In genomic region chr15:56640127-56640526, GRCh38 we compare ENCODE assay signal across 19 cellular contexts.
"Had no signal": no experiment of that assay in that cellular context is flagged by ENCODE, and none has a peak within 500 bp of the region (broad histone marks: within the 10 kb centered on the region; RNA-seq: fewer than 3 reads in every experiment).

No MANE protein-coding gene starts in this region.

- H3K27ac ChIP-seq: coronary artery, gastrocnemius medialis, heart right ventricle, parathyroid adenoma, prostate gland, spleen, testis, tibial nerve had no signal

- H3K9ac ChIP-seq: parathyroid adenoma had no signal

- H2AFZ ChIP-seq: parathyroid adenoma had no signal

- DNase-seq: effector CD4-positive, alpha-beta T cell; endodermal cell; gastrocnemius medialis; heart right ventricle; hypothalamus; kidney glomerular epithelial cell; mammary epithelial cell; spleen; stimulated activated CD4-positive, alpha-beta T cell treated with anti-CD3 and anti-CD28 coated beads, Interleukin-15, amount 100 ng/mL, for 24 hours; stimulated activated CD4-positive, alpha-beta T cell treated with anti-CD3 and anti-CD28 coated beads, Interleukin-1b, Interleukin-23, amount 100 ng/mL, for 48 hours; stimulated activated CD4-positive, alpha-beta T cell treated with anti-CD3 and anti-CD28 coated beads, Interleukin-4, amount 100 ng/mL, for 24 hours; testis had no signal

- H3K36me3 ChIP-seq: gastrocnemius medialis, prostate gland, tibial nerve had no signal

- H3K9me3 ChIP-seq: gastrocnemius medialis, heart right ventricle, prostate gland, spleen, testis, tibial nerve had no signal

- H3K79me2 ChIP-seq: parathyroid adenoma had no signal

- H3K4me3 ChIP-seq: coronary artery, gastrocnemius medialis, heart right ventricle, prostate gland, spleen, testis, tibial nerve had no signal

- ATAC-seq: gastrocnemius medialis; heart right ventricle; natural killer cell treated with Interleukin-12 subunit alpha and Interleukin-12 subunit beta and Interleukin-15 and Interleukin-18, amount 100 ng/mL, for 72 hours; sciatic nerve; stimulated activated memory B cell treated with anti-CD40 and anti-IgM and Interleukin-4, amounts not matched to agents 10 μg/mL and 1 μg/mL and 100 μg/mL, for 72 hours had no signal

- H3K27me3 ChIP-seq: gastrocnemius medialis, heart right ventricle, spleen, testis, tibial nerve had no signal

- H3K4me1 ChIP-seq: gastrocnemius medialis, heart right ventricle, parathyroid adenoma, prostate gland, spleen, testis, tibial nerve had no signal
